22 cellular contexts compared by ENCODE assay signal in genomic region chr11:83662494-83662893, GRCh38.
"Had no signal": no experiment of that assay in that cellular context is flagged by ENCODE, and none has a peak within 500 bp of the region (broad histone marks: within the 10 kb centered on the region; RNA-seq: fewer than 3 reads in every experiment).

No MANE protein-coding gene starts in this region.

- DNase-seq: activated CD4-positive, alpha-beta memory T cell treated with anti-CD3 and anti-CD28 coated beads, Interleukin-2, amount 10 ng/mL, durations not matched to agents 7 days and 5 days; activated CD4-positive, alpha-beta T cell treated with anti-CD3 and anti-CD28 coated beads for 48 hours; activated CD4-positive, CD25-positive, alpha-beta regulatory T cell; activated naive CD4-positive, alpha-beta T cell; activated naive CD8-positive, alpha-beta T cell treated with anti-CD3 and anti-CD28 coated beads for 36 hours; activated T-cell treated with anti-CD3 and anti-CD28 coated beads, Interleukin-2, amount 50 U/mL, for 1 hour; amygdala; body of pancreas; effector memory CD8-positive, alpha-beta T cell; esophagus squamous epithelium; left cardiac atrium; lower lobe of right lung; occipital lobe; retina; stimulated activated CD4-positive, alpha-beta T cell treated with anti-CD3 and anti-CD28 coated beads, Interleukin-15, amount 100 ng/mL, for 24 hours; stimulated activated CD4-positive, alpha-beta T cell treated with anti-CD3 and anti-CD28 coated beads, Interleukin-4, amount 100 ng/mL, for 1 hour; upper lobe of right lung had no signal

- H3K4me1 Mint-ChIP-seq: activated CD4-positive, alpha-beta memory T cell treated with anti-CD3 and anti-CD28 coated beads, Interleukin-2, amount 10 ng/mL, durations not matched to agents 7 days and 5 days; activated naive CD8-positive, alpha-beta T cell treated with anti-CD3 and anti-CD28 coated beads for 36 hours; activated T-helper 17 cell treated with anti-CD3 and anti-CD28 coated beads, Interleukin-2, amount 50 U/mL, for 72 hours had no signal

- H3K36me3 ChIP-seq: esophagus squamous epithelium, lower lobe of right lung, thoracic aorta, upper lobe of right lung had no signal

- H3K9me3 ChIP-seq: body of pancreas, esophagus squamous epithelium, lower lobe of right lung, thoracic aorta, upper lobe of right lung had no signal

- H3K4me1 ChIP-seq: esophagus squamous epithelium, lower lobe of right lung, upper lobe of right lung had no signal

- ATAC-seq: activated T-helper 17 cell treated with anti-CD3 and anti-CD28 coated beads, Interleukin-2, amount 50 U/mL, for 72 hours; body of pancreas; effector memory CD8-positive, alpha-beta T cell; lower lobe of right lung; natural killer cell treated with Interleukin-12 subunit alpha and Interleukin-12 subunit beta and Interleukin-15 and Interleukin-18, amount 100 ng/mL, for 72 hours; upper lobe of right lung had no signal

- H3K27ac Mint-ChIP-seq: activated CD4-positive, alpha-beta memory T cell treated with anti-CD3 and anti-CD28 coated beads, Interleukin-2, amount 10 ng/mL, durations not matched to agents 7 days and 5 days; activated naive CD8-positive, alpha-beta T cell treated with anti-CD3 and anti-CD28 coated beads for 36 hours; activated T-helper 17 cell treated with anti-CD3 and anti-CD28 coated beads, Interleukin-2, amount 50 U/mL, for 72 hours; effector memory CD8-positive, alpha-beta T cell; mesothelial cell of epicardium; natural killer cell treated with Interleukin-12 subunit alpha and Interleukin-12 subunit beta and Interleukin-15 and Interleukin-18, amount 100 ng/mL, for 72 hours had no signal

- H3K27ac ChIP-seq: body of pancreas, esophagus squamous epithelium, lower lobe of right lung, skin epidermis, thoracic aorta, upper lobe of right lung had no signal

- H3K9me3 Mint-ChIP-seq: activated CD4-positive, alpha-beta memory T cell treated with anti-CD3 and anti-CD28 coated beads, Interleukin-2, amount 10 ng/mL, durations not matched to agents 7 days and 5 days; activated naive CD8-positive, alpha-beta T cell treated with anti-CD3 and anti-CD28 coated beads for 36 hours; activated T-helper 17 cell treated with anti-CD3 and anti-CD28 coated beads, Interleukin-2, amount 50 U/mL, for 72 hours; effector memory CD8-positive, alpha-beta T cell; mesothelial cell of epicardium; natural killer cell treated with Interleukin-12 subunit alpha and Interleukin-12 subunit beta and Interleukin-15 and Interleukin-18, amount 100 ng/mL, for 72 hours had no signal

- H3K36me3 Mint-ChIP-seq: activated naive CD8-positive, alpha-beta T cell treated with anti-CD3 and anti-CD28 coated beads for 36 hours; mesothelial cell of epicardium; natural killer cell treated with Interleukin-12 subunit alpha and Interleukin-12 subunit beta and Interleukin-15 and Interleukin-18, amount 100 ng/mL, for 72 hours had no signal

- H3K4me3 Mint-ChIP-seq: activated CD4-positive, alpha-beta memory T cell treated with anti-CD3 and anti-CD28 coated beads, Interleukin-2, amount 10 ng/mL, durations not matched to agents 7 days and 5 days; activated naive CD8-positive, alpha-beta T cell treated with anti-CD3 and anti-CD28 coated beads for 36 hours; activated T-helper 17 cell treated with anti-CD3 and anti-CD28 coated beads, Interleukin-2, amount 50 U/mL, for 72 hours; effector memory CD8-positive, alpha-beta T cell; mesothelial cell of epicardium; natural killer cell treated with Interleukin-12 subunit alpha and Interleukin-12 subunit beta and Interleukin-15 and Interleukin-18, amount 100 ng/mL, for 72 hours had no signal

- H3K27me3 Mint-ChIP-seq: activated CD4-positive, alpha-beta memory T cell treated with anti-CD3 and anti-CD28 coated beads, Interleukin-2, amount 10 ng/mL, durations not matched to agents 7 days and 5 days; activated naive CD8-positive, alpha-beta T cell treated with anti-CD3 and anti-CD28 coated beads for 36 hours; effector memory CD8-positive, alpha-beta T cell; natural killer cell treated with Interleukin-12 subunit alpha and Interleukin-12 subunit beta and Interleukin-15 and Interleukin-18, amount 100 ng/mL, for 72 hours had no signal

- H3K4me3 ChIP-seq: body of pancreas, esophagus squamous epithelium, lower lobe of right lung, skin epidermis, thoracic aorta, upper lobe of right lung had no signal

- H3K27me3 ChIP-seq: body of pancreas, esophagus squamous epithelium, upper lobe of right lung had no signal
